29 cellular contexts compared by ENCODE assay signal in the genomic region with DNA sequence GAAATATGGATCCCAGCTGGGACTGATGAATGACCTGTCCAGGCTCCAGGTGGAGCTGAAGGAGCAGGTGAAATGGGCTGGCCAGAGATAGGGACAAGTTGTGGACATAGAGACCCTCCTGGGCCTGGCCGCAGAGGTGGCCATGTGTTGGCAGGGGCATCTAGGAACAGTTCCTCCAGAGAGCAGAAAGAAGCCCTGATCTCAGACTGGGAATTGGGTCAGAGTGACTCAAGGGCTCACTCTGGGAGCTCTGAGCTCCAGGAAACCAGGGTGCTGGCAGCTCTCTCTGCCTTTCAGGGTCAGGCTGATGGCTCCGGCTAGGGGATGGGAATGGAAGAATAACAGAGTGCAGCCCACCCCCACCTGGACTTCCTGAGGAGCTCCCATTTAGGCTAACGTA. TPM values are rescaled to one million over a fixed set of nuclear protein-coding genes. Genes with fewer than 3 reads are reported as not detected.
"Had no signal": no experiment of that assay in that cellular context is flagged by ENCODE, and none has a peak within 500 bp of the region (broad histone marks: within the 10 kb centered on the region; RNA-seq: fewer than 3 reads in every experiment).

No MANE protein-coding gene starts in this region.

- H3K4me3 Mint-ChIP-seq: activated CD4-positive, alpha-beta memory T cell treated with anti-CD3 and anti-CD28 coated beads, Interleukin-2, amount 10 ng/mL, durations not matched to agents 7 days and 5 days; activated CD4-positive, alpha-beta T cell treated with anti-CD3 and anti-CD28 coated beads for 36 hours; activated CD4-positive, alpha-beta T cell treated with anti-CD3 and anti-CD28 coated beads, Interleukin-2, amount 10 ng/mL, durations not matched to agents 24 days and 14 days; activated naive CD8-positive, alpha-beta T cell; activated T-cell treated with anti-CD3 and anti-CD28 coated beads, Interleukin-2, amount 50 U/mL, for 4 hours; activated T-helper 17 cell treated with anti-CD3 and anti-CD28 coated beads, Interleukin-2, amount 50 U/mL, for 72 hours; central memory CD8-positive, alpha-beta T cell; effector memory CD8-positive, alpha-beta T cell had no signal

- H3K27ac ChIP-seq: brain microvascular endothelial cell, esophagus muscularis mucosa, foreskin keratinocyte had no signal

- FAIRE-seq: astrocyte, bronchial epithelial cell, colon had no signal

- DNase-seq: activated CD4-positive, alpha-beta memory T cell treated with anti-CD3 and anti-CD28 coated beads, Interleukin-2, amount 10 ng/mL, durations not matched to agents 7 days and 5 days; activated CD4-positive, alpha-beta T cell treated with anti-CD3 and anti-CD28 coated beads for 36 hours; activated CD4-positive, alpha-beta T cell treated with anti-CD3 and anti-CD28 coated beads, Interleukin-2, amount 10 ng/mL, durations not matched to agents 24 days and 14 days; activated CD4-positive, alpha-beta T cell treated with anti-CD3 and anti-CD28 coated beads, Interleukin-2, amount 50 U/mL, for 4 hours; activated CD4-positive, CD25-positive, alpha-beta regulatory T cell; activated CD4-positive, CD25-positive, alpha-beta regulatory T cell treated with anti-CD3 and anti-CD28 coated beads, Interleukin-2, amount 50 U/mL, for 72 hours; activated CD8-positive, alpha-beta memory T cell treated with anti-CD3 and anti-CD28 coated beads for 24 hours; activated effector memory CD4-positive, alpha-beta T cell treated with Interleukin-2 at 50 U/mL for 16 hours; activated gamma-delta T cell treated with Interleukin-2 at 50 U/mL for 16 hours; activated naive CD4-positive, alpha-beta T cell treated with anti-CD3 and anti-CD28 coated beads, Interleukin-2, amount 50 U/mL, for 16 hours; activated naive CD4-positive, alpha-beta T cell treated with Interleukin-2 at 50 U/mL for 16 hours; activated T-cell treated with anti-CD3 and anti-CD28 coated beads, Interleukin-2, amount 50 U/mL, for 4 hours; amniotic stem cell; brain microvascular endothelial cell; cortex of kidney; dermis blood vessel endothelial cell; effector CD4-positive, alpha-beta T cell; effector memory CD8-positive, alpha-beta T cell; erythroblast; foreskin keratinocyte; T-helper 2 cell had no signal

- H3K36me3 ChIP-seq: brain microvascular endothelial cell, esophagus muscularis mucosa had no signal

- H3K9me3 Mint-ChIP-seq: activated CD4-positive, alpha-beta memory T cell treated with anti-CD3 and anti-CD28 coated beads, Interleukin-2, amount 10 ng/mL, durations not matched to agents 7 days and 5 days; activated CD4-positive, alpha-beta T cell treated with anti-CD3 and anti-CD28 coated beads, Interleukin-2, amount 10 ng/mL, durations not matched to agents 24 days and 14 days; activated T-cell treated with anti-CD3 and anti-CD28 coated beads, Interleukin-2, amount 50 U/mL, for 4 hours; activated T-helper 17 cell treated with anti-CD3 and anti-CD28 coated beads, Interleukin-2, amount 50 U/mL, for 72 hours; central memory CD8-positive, alpha-beta T cell; effector memory CD8-positive, alpha-beta T cell had no signal

- H3K9me3 ChIP-seq: esophagus muscularis mucosa had no signal

- ATAC-seq: activated CD4-positive, alpha-beta T cell treated with anti-CD3 and anti-CD28 coated beads for 36 hours; activated T-cell treated with anti-CD3 and anti-CD28 coated beads, Interleukin-2, amount 50 U/mL, for 4 hours; activated T-helper 17 cell treated with anti-CD3 and anti-CD28 coated beads, Interleukin-2, amount 50 U/mL, for 72 hours; effector memory CD8-positive, alpha-beta T cell; foreskin keratinocyte had no signal

- H3K4me1 ChIP-seq: foreskin keratinocyte had no signal

- H3K4me1 Mint-ChIP-seq: central memory CD8-positive, alpha-beta T cell had no signal

- H3K4me3 ChIP-seq: esophagus muscularis mucosa had no signal

- H3K36me3 Mint-ChIP-seq: activated naive CD8-positive, alpha-beta T cell had no signal

- H3K27ac Mint-ChIP-seq: activated CD4-positive, alpha-beta memory T cell treated with anti-CD3 and anti-CD28 coated beads, Interleukin-2, amount 10 ng/mL, durations not matched to agents 7 days and 5 days; activated CD4-positive, alpha-beta T cell treated with anti-CD3 and anti-CD28 coated beads for 36 hours; activated CD4-positive, alpha-beta T cell treated with anti-CD3 and anti-CD28 coated beads, Interleukin-2, amount 10 ng/mL, durations not matched to agents 24 days and 14 days; activated naive CD8-positive, alpha-beta T cell; activated T-helper 17 cell treated with anti-CD3 and anti-CD28 coated beads, Interleukin-2, amount 50 U/mL, for 72 hours had no signal

RNA-seq across cellular contexts. Expression of a gene that starts 3.0 kb away (rescaled TPM):
- total RNA-seq: activated CD4-positive, alpha-beta memory T cell treated with anti-CD3 and anti-CD28 coated beads, Interleukin-2, amount 10 ng/mL, durations not matched to agents 7 days and 5 days; activated T-cell treated with anti-CD3 and anti-CD28 coated beads, Interleukin-2, amount 50 U/mL, for 4 hours; activated T-helper 17 cell treated with anti-CD3 and anti-CD28 coated beads, Interleukin-2, amount 50 U/mL, for 72 hours; bronchial epithelial cell; dermis blood vessel endothelial cell; foreskin keratinocyte had no signal
- polyA plus RNA-seq: foreskin keratinocyte had no signal

RNA-seq across cellular contexts. Expression of a gene that starts 22.3 kb away (rescaled TPM):
- total RNA-seq: foreskin keratinocyte had no signal
- polyA plus RNA-seq: foreskin keratinocyte had no signal

RNA-seq across cellular contexts. Expression of a gene that starts 29.5 kb away (rescaled TPM):
- total RNA-seq: activated CD4-positive, alpha-beta memory T cell treated with anti-CD3 and anti-CD28 coated beads, Interleukin-2, amount 10 ng/mL, durations not matched to agents 7 days and 5 days; activated CD4-positive, alpha-beta T cell treated with anti-CD3 and anti-CD28 coated beads, Interleukin-2, amount 10 ng/mL, durations not matched to agents 24 days and 14 days; bronchial epithelial cell; foreskin keratinocyte; T-helper 1 cell treated with Interleukin-12 subunit alpha and Interleukin-12 subunit beta and Interleukin-4 antibody, amounts not matched to agents 30 ng/mL and 1 ng/mL, for 36 hours had no signal
